Comparison of ENCODE assay signal across 1 cellular context in genomic region chr11:67353317-67354313, GRCh38.
A peak's percentile ranks its signal among the peaks of the same experiment; 100 is the strongest.
TF ChIP-seq lines count a peak whose summit lies in the region.

Gene POLD4, minus strand, starts transcription at chr11:67353546. Its CDS starts 147 bp downstream, at chr11:67353399.

TF ChIP-seq in HepG2, 621 proteins besides CTCF, POLR2A, EP300 and RAD21 (continued from another document and continues in another):
- TF ChIP-seq ZNF691 (CRISPR knock-in tag; IDR thresholded peaks at IDR 0.05; ENCODE audit: borderline replicate concordance, low read depth): no peak
- TF ChIP-seq, protein P1, sequence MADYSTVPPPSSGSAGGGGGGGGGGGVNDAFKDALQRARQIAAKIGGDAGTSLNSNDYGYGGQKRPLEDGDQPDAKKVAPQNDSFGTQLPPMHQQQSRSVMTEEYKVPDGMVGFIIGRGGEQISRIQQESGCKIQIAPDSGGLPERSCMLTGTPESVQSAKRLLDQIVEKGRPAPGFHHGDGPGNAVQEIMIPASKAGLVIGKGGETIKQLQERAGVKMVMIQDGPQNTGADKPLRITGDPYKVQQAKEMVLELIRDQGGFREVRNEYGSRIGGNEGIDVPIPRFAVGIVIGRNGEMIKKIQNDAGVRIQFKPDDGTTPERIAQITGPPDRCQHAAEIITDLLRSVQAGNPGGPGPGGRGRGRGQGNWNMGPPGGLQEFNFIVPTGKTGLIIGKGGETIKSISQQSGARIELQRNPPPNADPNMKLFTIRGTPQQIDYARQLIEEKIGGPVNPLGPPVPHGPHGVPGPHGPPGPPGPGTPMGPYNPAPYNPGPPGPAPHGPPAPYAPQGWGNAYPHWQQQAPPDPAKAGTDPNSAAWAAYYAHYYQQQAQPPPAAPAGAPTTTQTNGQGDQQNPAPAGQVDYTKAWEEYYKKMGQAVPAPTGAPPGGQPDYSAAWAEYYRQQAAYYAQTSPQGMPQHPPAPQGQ (CRISPR knock-in tag; IDR thresholded peaks at IDR 0.05; ENCODE audit: borderline replicate concordance): no peak
- TF ChIP-seq, protein P2, sequence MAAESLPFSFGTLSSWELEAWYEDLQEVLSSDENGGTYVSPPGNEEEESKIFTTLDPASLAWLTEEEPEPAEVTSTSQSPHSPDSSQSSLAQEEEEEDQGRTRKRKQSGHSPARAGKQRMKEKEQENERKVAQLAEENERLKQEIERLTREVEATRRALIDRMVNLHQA (CRISPR knock-in tag; IDR thresholded peaks at IDR 0.05): no peak
- TF ChIP-seq ONECUT2 (CRISPR knock-in tag; IDR thresholded peaks at IDR 0.05): no peak
- TF ChIP-seq GRHL1 (CRISPR knock-in tag; conservative IDR thresholded peaks at IDR 0.05): no peak
- no peak; the same call in 1 of the 2 replicates for TF ChIP-seq HOXA5 (CRISPR knock-in tag; IDR thresholded peaks at IDR 0.05)
- no peak for TF ChIP-seq ZNF563 (CRISPR knock-in tag; IDR thresholded peaks at IDR 0.05)
- TF ChIP-seq RARG (CRISPR knock-in tag; IDR thresholded peaks at IDR 0.05; ENCODE audit: low read depth): no peak
- TF ChIP-seq ZNF839 (CRISPR knock-in tag; IDR thresholded peaks at IDR 0.05; ENCODE audit: borderline replicate concordance): no peak
- no peak for TF ChIP-seq ZNF121 (CRISPR knock-in tag; IDR thresholded peaks at IDR 0.05)
- TF ChIP-seq, protein P3, sequence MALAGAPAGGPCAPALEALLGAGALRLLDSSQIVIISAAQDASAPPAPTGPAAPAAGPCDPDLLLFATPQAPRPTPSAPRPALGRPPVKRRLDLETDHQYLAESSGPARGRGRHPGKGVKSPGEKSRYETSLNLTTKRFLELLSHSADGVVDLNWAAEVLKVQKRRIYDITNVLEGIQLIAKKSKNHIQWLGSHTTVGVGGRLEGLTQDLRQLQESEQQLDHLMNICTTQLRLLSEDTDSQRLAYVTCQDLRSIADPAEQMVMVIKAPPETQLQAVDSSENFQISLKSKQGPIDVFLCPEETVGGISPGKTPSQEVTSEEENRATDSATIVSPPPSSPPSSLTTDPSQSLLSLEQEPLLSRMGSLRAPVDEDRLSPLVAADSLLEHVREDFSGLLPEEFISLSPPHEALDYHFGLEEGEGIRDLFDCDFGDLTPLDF (CRISPR knock-in tag; IDR thresholded peaks at IDR 0.05): no peak
- peak; percentile 33; the same call in 1 of the 2 replicates for TF ChIP-seq GLI4 (CRISPR knock-in tag; IDR thresholded peaks at IDR 0.05; ENCODE audit: borderline replicate concordance)
- no peak for TF ChIP-seq NONO (IDR thresholded peaks at IDR 0.05)
- no peak for TF ChIP-seq NONO (CRISPR knock-in tag; conservative IDR thresholded peaks at IDR 0.05)
- TF ChIP-seq ZNF614 (CRISPR knock-in tag; IDR thresholded peaks at IDR 0.05; ENCODE audit: borderline replicate concordance): 0 out of 2 replicates have a peak, but pooled peaks have one; percentile 35
- no peak for TF ChIP-seq CREBL2 (CRISPR knock-in tag; IDR thresholded peaks at IDR 0.05; ENCODE audit: borderline replicate concordance)
- no peak for TF ChIP-seq ZNF564 (CRISPR knock-in tag; IDR thresholded peaks at IDR 0.05)
- no peak for TF ChIP-seq ZBTB14 (CRISPR knock-in tag; IDR thresholded peaks at IDR 0.05)
- no peak; the same call in 1 of the 2 replicates for TF ChIP-seq ZNF639 (CRISPR knock-in tag; conservative IDR thresholded peaks at IDR 0.05)
- 0 out of 2 replicates have a peak, but pooled peaks have one; percentile 44 for TF ChIP-seq ISX (CRISPR knock-in tag; conservative IDR thresholded peaks at IDR 0.05)
- TF ChIP-seq, protein P4, sequence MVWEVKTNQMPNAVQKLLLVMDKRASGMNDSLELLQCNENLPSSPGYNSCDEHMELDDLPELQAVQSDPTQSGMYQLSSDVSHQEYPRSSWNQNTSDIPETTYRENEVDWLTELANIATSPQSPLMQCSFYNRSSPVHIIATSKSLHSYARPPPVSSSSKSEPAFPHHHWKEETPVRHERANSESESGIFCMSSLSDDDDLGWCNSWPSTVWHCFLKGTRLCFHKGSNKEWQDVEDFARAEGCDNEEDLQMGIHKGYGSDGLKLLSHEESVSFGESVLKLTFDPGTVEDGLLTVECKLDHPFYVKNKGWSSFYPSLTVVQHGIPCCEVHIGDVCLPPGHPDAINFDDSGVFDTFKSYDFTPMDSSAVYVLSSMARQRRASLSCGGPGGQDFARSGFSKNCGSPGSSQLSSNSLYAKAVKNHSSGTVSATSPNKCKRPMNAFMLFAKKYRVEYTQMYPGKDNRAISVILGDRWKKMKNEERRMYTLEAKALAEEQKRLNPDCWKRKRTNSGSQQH (CRISPR knock-in tag; IDR thresholded peaks at IDR 0.05; ENCODE audit: low read depth): no peak
- TF ChIP-seq, protein P5, sequence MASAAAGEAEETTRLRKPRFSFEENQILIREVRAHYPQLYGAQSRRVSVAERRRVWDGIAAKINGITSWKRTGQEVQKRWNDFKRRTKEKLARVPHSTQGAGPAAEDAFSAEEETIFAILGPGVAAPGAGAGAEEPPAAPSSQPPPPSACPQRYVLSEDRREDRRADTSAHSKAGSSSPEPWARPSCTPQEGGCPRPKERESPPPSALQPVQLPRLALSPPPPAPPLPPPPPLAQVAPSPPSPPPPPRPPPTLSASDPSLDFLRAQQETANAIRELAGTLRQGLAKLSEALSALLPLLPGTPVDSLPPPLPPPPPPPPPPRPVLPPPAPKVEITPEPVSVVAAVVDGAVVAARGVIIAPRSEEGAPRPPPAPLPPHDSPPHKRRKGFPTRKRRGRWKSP (CRISPR knock-in tag; IDR thresholded peaks at IDR 0.05): no peak
- TF ChIP-seq REPIN1 (CRISPR knock-in tag; IDR thresholded peaks at IDR 0.05; ENCODE audit: borderline replicate concordance, low read depth): peak; percentile 50; the same call in 1 of the 2 replicates
- no peak for TF ChIP-seq RNF2 (conservative IDR thresholded peaks at IDR 0.05; ENCODE audit: low read depth)
- TF ChIP-seq, protein P6, sequence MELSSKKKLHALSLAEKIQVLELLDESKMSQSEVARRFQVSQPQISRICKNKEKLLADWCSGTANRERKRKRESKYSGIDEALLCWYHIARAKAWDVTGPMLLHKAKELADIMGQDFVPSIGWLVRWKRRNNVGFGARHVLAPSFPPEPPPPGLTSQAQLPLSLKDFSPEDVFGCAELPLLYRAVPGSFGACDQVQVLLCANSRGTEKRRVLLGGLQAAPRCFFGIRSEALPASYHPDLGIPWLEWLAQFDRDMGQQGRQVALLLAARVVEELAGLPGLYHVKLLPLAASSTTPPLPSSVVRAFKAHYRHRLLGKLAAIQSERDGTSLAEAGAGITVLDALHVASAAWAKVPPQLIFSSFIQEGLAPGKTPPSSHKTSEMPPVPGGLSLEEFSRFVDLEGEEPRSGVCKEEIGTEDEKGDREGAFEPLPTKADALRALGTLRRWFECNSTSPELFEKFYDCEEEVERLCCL (CRISPR knock-in tag; IDR thresholded peaks at IDR 0.05; ENCODE audit: borderline replicate concordance): 0 out of 2 replicates have a peak, but pooled peaks have one; percentile 66
- no peak for TF ChIP-seq HNRNPK (IDR thresholded peaks at IDR 0.05; ENCODE audit: low read depth, low read length, poor library complexity, severe bottlenecking)
- peak; percentile 4; the same call in 1 of the 2 replicates for TF ChIP-seq HNF4A (CRISPR knock-in tag; IDR thresholded peaks at IDR 0.05)
- TF ChIP-seq ZNF33A (CRISPR knock-in tag; IDR thresholded peaks at IDR 0.05; ENCODE audit: borderline replicate concordance): no peak
- peak; percentile 37; the same call in 1 of the 2 replicates for TF ChIP-seq KDM2A (CRISPR knock-in tag; IDR thresholded peaks at IDR 0.05; ENCODE audit: borderline replicate concordance, low read depth)
- TF ChIP-seq HMGXB4 (CRISPR knock-in tag; IDR thresholded peaks at IDR 0.05; ENCODE audit: borderline replicate concordance in 1 of 2, low read depth in 1 of 2): peak in 1 of 2 experiments; percentile 28; a peak in 1 of 4 replicates
- TF ChIP-seq ZNF335 (CRISPR knock-in tag; IDR thresholded peaks at IDR 0.05): no peak
- TF ChIP-seq, protein P7, sequence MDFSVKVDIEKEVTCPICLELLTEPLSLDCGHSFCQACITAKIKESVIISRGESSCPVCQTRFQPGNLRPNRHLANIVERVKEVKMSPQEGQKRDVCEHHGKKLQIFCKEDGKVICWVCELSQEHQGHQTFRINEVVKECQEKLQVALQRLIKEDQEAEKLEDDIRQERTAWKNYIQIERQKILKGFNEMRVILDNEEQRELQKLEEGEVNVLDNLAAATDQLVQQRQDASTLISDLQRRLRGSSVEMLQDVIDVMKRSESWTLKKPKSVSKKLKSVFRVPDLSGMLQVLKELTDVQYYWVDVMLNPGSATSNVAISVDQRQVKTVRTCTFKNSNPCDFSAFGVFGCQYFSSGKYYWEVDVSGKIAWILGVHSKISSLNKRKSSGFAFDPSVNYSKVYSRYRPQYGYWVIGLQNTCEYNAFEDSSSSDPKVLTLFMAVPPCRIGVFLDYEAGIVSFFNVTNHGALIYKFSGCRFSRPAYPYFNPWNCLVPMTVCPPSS (IDR thresholded peaks at IDR 0.05): no peak
- TF ChIP-seq MAFF (IDR thresholded peaks at IDR 0.05; ENCODE audit: low read depth, low read length): no peak
- no peak for TF ChIP-seq ZNF432 (CRISPR knock-in tag; IDR thresholded peaks at IDR 0.05; ENCODE audit: borderline replicate concordance)
- no peak for TF ChIP-seq THYN1 (CRISPR knock-in tag; IDR thresholded peaks at IDR 0.05; ENCODE audit: borderline replicate concordance, low read depth)
- 0 out of 2 replicates have a peak, but pooled peaks have one; percentile 45 for TF ChIP-seq BRD4 (CRISPR knock-in tag; IDR thresholded peaks at IDR 0.05)
- TF ChIP-seq KLF15 (CRISPR knock-in tag; IDR thresholded peaks at IDR 0.05; ENCODE audit: borderline replicate concordance): no peak
- TF ChIP-seq FOXP4 (CRISPR knock-in tag; IDR thresholded peaks at IDR 0.05): peak; percentile 52; the same call in 1 of the 2 replicates
- no peak for TF ChIP-seq MED8 (CRISPR knock-in tag; IDR thresholded peaks at IDR 0.05; ENCODE audit: insufficient replicate concordance)
- 0 out of 2 replicates have a peak, but pooled peaks have one; percentile 34 for TF ChIP-seq ZNF773 (CRISPR knock-in tag; IDR thresholded peaks at IDR 0.05; ENCODE audit: borderline replicate concordance)
- TF ChIP-seq MEF2D (CRISPR knock-in tag; IDR thresholded peaks at IDR 0.05): peak; percentile 53; the same call in 1 of the 2 replicates
